8 cellular contexts compared by ENCODE assay signal in genomic region chr17:7687072-7687907, GRCh38. TPM values are rescaled to one million over a fixed set of nuclear protein-coding genes. Genes with fewer than 3 reads are reported as not detected.
A peak's percentile ranks its signal among the peaks of the same experiment; 100 is the strongest.
DNase-seq lines count a peak whose midpoint lies in the region; ATAC-seq and TF ChIP-seq lines count a peak whose summit lies in the region.

TP53 (minus strand) TSS chr17:7687490; CDS start chr17:7676594, 10,896 bp downstream.

- peaks cover 39% of the 10 kb centered on the region for H3K4me1 Mint-ChIP-seq in activated naive CD8-positive, alpha-beta T cell (ENCODE audit: low read depth)

- peak; percentile 37 for ATAC-seq in GM21360 (IDR thresholded peaks at IDR 0.05; ENCODE audit: unreplicated experiment)

- TF ChIP-seq CTCF in AG10803 (conservative IDR thresholded peaks at IDR 0.05; ENCODE audit: low read length) = no peak; the same call in 1 of the 2 replicates

- H3K27ac Mint-ChIP-seq in activated naive CD8-positive, alpha-beta T cell = peak within 1 kb of the TSS; percentile 99

- H3K4me3 ChIP-seq in AG10803 (ENCODE audit: low read length) = peak within 1 kb of the TSS; percentile 99

- H3K9me3 Mint-ChIP-seq in activated naive CD8-positive, alpha-beta T cell (ENCODE audit: low read depth) = no peaks in the 10 kb centered on the region

- H3K27me3 Mint-ChIP-seq in activated naive CD8-positive, alpha-beta T cell = no peaks in the 10 kb centered on the region

- peaks cover 9% of the 10 kb centered on the region for H3K36me3 Mint-ChIP-seq in activated naive CD8-positive, alpha-beta T cell

- H3K4me3 Mint-ChIP-seq in activated naive CD8-positive, alpha-beta T cell = peak within 1 kb of the TSS; percentile 98

- peak; percentile 90 for DNase-seq in AG10803 (ENCODE audit: low read depth)
- DNase-seq in NCI-H1105 treated with DMSO at 0.1 percent for 48 hours (lab: John Stamatoyannopoulos, UW) = peak; percentile 96
- DNase-seq in SKM-1 treated with dmso at 0.1 percent for 144 hours (lab: John Stamatoyannopoulos, UW; ENCODE audit: unreplicated experiment) = peak; percentile 47
- DNase-seq in glomerular endothelial cell (ENCODE audit: extremely low read depth, low read depth, low spot score) = peak; percentile 68
- DNase-seq in occipital lobe (lab: John Stamatoyannopoulos, UW) = peak; percentile 84
- DNase-seq in superior temporal gyrus (ENCODE audit: extremely low spot score) = peak; percentile 97

RNA-seq across cellular contexts. Expression of gene TP53, which starts in this region (rescaled TPM):
- total RNA-seq in glomerular endothelial cell (87.9 and 94.8 TPM in 2 replicates), occipital lobe (9.4 TPM)

Comparison
In these comparisons a context has a peak if more than half of its experiments do, and no peak if none do; other contexts are left out.
1. Peak in every context shown above with its lines: DNase-seq, ATAC-seq and H3K4me3 ChIP-seq.
2. DNase-seq: peak in every context shown above with its lines; median percentile 97 in superior temporal gyrus; 96 in NCI-H1105 treated with DMSO at 0.1 percent for 48 hours; 90 in AG10803; 84 in occipital lobe; 68 in glomerular endothelial cell; 47 in SKM-1 treated with dmso at 0.1 percent for 144 hours.